10 cellular contexts compared by ENCODE assay signal in genomic region chr2:3605013-3605961, GRCh38. TPM values are rescaled to one million over a fixed set of nuclear protein-coding genes. Genes with fewer than 3 reads are reported as not detected.
DNase-seq lines count a peak whose midpoint lies in the region; TF ChIP-seq lines count a peak whose summit lies in the region.
"Had no signal": no experiment of that assay in that cellular context is flagged by ENCODE, and none has a peak within 500 bp of the region (broad histone marks: within the 10 kb centered on the region; RNA-seq: fewer than 3 reads in every experiment).

No MANE protein-coding gene starts in this region.

- no peaks in the 10 kb centered on the region for H3K36me3 ChIP-seq in testis (ENCODE audit: low read depth, missing control alignments)

- H3K4me1 ChIP-seq in testis, result no peaks in the 10 kb centered on the region

- peak; percentile 37 to 63 for DNase-seq in activated CD4-positive, alpha-beta T cell treated with anti-CD3 and anti-CD28 coated beads for 4 hours
- no peak for DNase-seq in activated CD4-positive, alpha-beta T cell treated with anti-CD3 and anti-CD28 coated beads for 1 hour
- peak; percentile 90 to 93 for DNase-seq in NCI-H1930 (lab: John Stamatoyannopoulos, UW)
- DNase-seq in T1000 (lab: John Stamatoyannopoulos, UW), result peak; percentile 68
- peak; percentile 63 for DNase-seq in fibroblast of villous mesenchyme (ENCODE audit: low read depth)
- DNase-seq in testis, result peak; percentile 67
- DNase-seq in NCI-H1105 (lab: John Stamatoyannopoulos, UW), result no peak
- DNase-seq in SIG-M5 treated with dmso at 0.1 percent for 504 hours (lab: John Stamatoyannopoulos, UW; ENCODE audit: unreplicated experiment), result no peak

- TF ChIP-seq POLR2A in testis (IDR thresholded peaks at IDR 0.05), result no peak

- TF ChIP-seq CTCF in fibroblast of villous mesenchyme (IDR thresholded peaks at IDR 0.05; ENCODE audit: insufficient read depth, low read depth, low read length) (no peak), testis (IDR thresholded peaks at IDR 0.05) (no peak)

- H3K9me3 ChIP-seq in testis, result no peaks in the 10 kb centered on the region

- intact Hi-C loops in testis (cut with DNase I; ENCODE audit: low total_unique reads), result no loop called here

- WGBS in testis, 2 donors, result 44 to 57% methylated on average over 23 to 26 of the region's 43 CpGs

- no peaks in the 10 kb centered on the region for H3K27me3 ChIP-seq in testis

- H3K4me3 ChIP-seq in fibroblast of villous mesenchyme (ENCODE audit: low read depth, low read length), result no peak overlapping the region
- peak overlapping the region in 1 of 2 donors; percentile 44 for H3K4me3 ChIP-seq in testis

- peak overlapping the region in 1 of 2 donors; percentile 69 for H3K27ac ChIP-seq in testis

RNA-seq across cellular contexts. Expression of gene COLEC11, which starts 10.4 kb away (rescaled TPM):
- total RNA-seq in fibroblast of villous mesenchyme (0.43 and 1.6 TPM in 2 replicates), testis (10 to 100 TPM; 15.4 to 15.8 TPM)
- 12.7 TPM for polyA plus RNA-seq in testis (ENCODE audit: insufficient read depth, low read depth, low replicate concordance)
- total RNA-seq: T-helper 1 cell treated with Interleukin-12 subunit alpha and Interleukin-12 subunit beta and Interleukin-4 antibody, amounts not matched to agents 30 ng/mL and 1 ng/mL, for 36 hours had no signal

RNA-seq across cellular contexts. Expression of gene RPS7, which starts 30.2 kb away (rescaled TPM):
- 1,279 and 1,357 TPM in 2 replicates for total RNA-seq in fibroblast of villous mesenchyme
- 100 to 1,000 TPM; 728 to 906 TPM for total RNA-seq in testis
- polyA plus RNA-seq in testis (ENCODE audit: insufficient read depth, low read depth, low replicate concordance), result 989 TPM

RNA-seq across cellular contexts. Expression of gene RNASEH1, which starts 47.2 kb away (rescaled TPM):
- total RNA-seq in fibroblast of villous mesenchyme, result 42.7 and 48.3 TPM in 2 replicates
- total RNA-seq in testis, result 10 to 100 TPM; 23.5 to 24.6 TPM
- polyA plus RNA-seq in testis (ENCODE audit: insufficient read depth, low read depth, low replicate concordance), result 19.5 TPM

RNA-seq across cellular contexts. Expression of gene ALLC, which starts 52.7 kb away (rescaled TPM):
- total RNA-seq in fibroblast of villous mesenchyme (under 0.01 TPM in 1 of 2 replicates, not detected in the other), testis (10 to 100 TPM in 1 of 2 donors, 1 to 10 TPM in 1; 8.1 to 18.5 TPM)
- polyA plus RNA-seq in testis (ENCODE audit: insufficient read depth, low read depth, low replicate concordance), result 35.1 TPM
- total RNA-seq: T-helper 1 cell treated with Interleukin-12 subunit alpha and Interleukin-12 subunit beta and Interleukin-4 antibody, amounts not matched to agents 30 ng/mL and 1 ng/mL, for 36 hours had no signal
- polyA plus RNA-seq: BJ had no signal

Comparison
In these comparisons a context has a peak if more than half of its experiments do, and no peak if none do; other contexts are left out.
1. DNase-seq: peak in activated CD4-positive, alpha-beta T cell treated with anti-CD3 and anti-CD28 coated beads for 4 hours (2 of 2), NCI-H1930 (2 of 2), T1000 (single experiment), fibroblast of villous mesenchyme (single experiment) and testis (single experiment); none in activated CD4-positive, alpha-beta T cell treated with anti-CD3 and anti-CD28 coated beads for 1 hour (single experiment), NCI-H1105 (single experiment) and SIG-M5 treated with dmso at 0.1 percent for 504 hours (single experiment).